Comparison of ENCODE assay signal across 11 cellular contexts in genomic region chr6:81894788-81895221, GRCh38.
DNase-seq lines count a peak whose midpoint lies in the region; ATAC-seq, FAIRE-seq and TF ChIP-seq lines count a peak whose summit lies in the region.
"Had no signal": no experiment of that assay in that cellular context is flagged by ENCODE, and none has a peak within 500 bp of the region (broad histone marks: within the 10 kb centered on the region; RNA-seq: fewer than 3 reads in every experiment).

No MANE protein-coding gene starts in this region.

- no peak for DNase-seq in GM23338 (ENCODE audit: low spot score)
- DNase-seq in coronary artery (ENCODE audit: low spot score): no peak
- DNase-seq in keratinocyte (ENCODE audit: low read depth, low spot score): no peak
- DNase-seq in NCI-H1694 treated with DMSO at 0.1 percent for 48 hours (lab: John Stamatoyannopoulos, UW): no peak
- no peak for DNase-seq in NCI-H1048 (lab: John Stamatoyannopoulos, UW)
- DNase-seq: activated CD4-positive, CD25-positive, alpha-beta regulatory T cell treated with anti-CD3 and anti-CD28 coated beads, Interleukin-2, amount 50 U/mL, for 72 hours; activated naive CD8-positive, alpha-beta T cell treated with anti-CD3 and anti-CD28 coated beads, Interleukin-2, amount 50 U/mL, for 24 hours; Karpas-422 had no signal

- no peak for FAIRE-seq in keratinocyte (lab: Jason Lieb, UNC)

- no peak overlapping the region for H3K27ac Mint-ChIP-seq in GM23338
- H3K27ac Mint-ChIP-seq: activated naive CD8-positive, alpha-beta T cell treated with anti-CD3 and anti-CD28 coated beads, Interleukin-2, amount 50 U/mL, for 24 hours had no signal

- H3K4me2 ChIP-seq in GM23338: no peak overlapping the region
- H3K4me2 ChIP-seq in keratinocyte (ENCODE audit: control insufficient read depth, extremely low read depth, insufficient read depth, low read depth, low read length): no peak overlapping the region

- no peak for ATAC-seq in GM23338
- no peak for ATAC-seq in HG03442 (IDR thresholded peaks at IDR 0.05; ENCODE audit: unreplicated experiment)
- ATAC-seq in HG02852 (IDR thresholded peaks at IDR 0.05; ENCODE audit: unreplicated experiment): no peak
- ATAC-seq: activated naive CD8-positive, alpha-beta T cell treated with anti-CD3 and anti-CD28 coated beads, Interleukin-2, amount 50 U/mL, for 24 hours had no signal

- peak overlapping the region; percentile 8; the same call in 1 of the 2 replicates for H2AFZ ChIP-seq in GM23338
- peak overlapping the region; percentile 34 for H2AFZ ChIP-seq in keratinocyte (ENCODE audit: control insufficient read depth, low read length)

- H3K9me2 ChIP-seq in GM23338 (ENCODE audit: insufficient read depth): no peaks in the 10 kb centered on the region

- H3K9ac ChIP-seq in keratinocyte (ENCODE audit: control insufficient read depth, extremely low read depth, insufficient read depth, low read length): no peak overlapping the region

- no peaks in the 10 kb centered on the region for H3K9me1 ChIP-seq in keratinocyte (ENCODE audit: control insufficient read depth, extremely low read depth, insufficient read depth, low read length)

- H3K4me3 ChIP-seq in GM23338 (no peak overlapping the region), coronary artery (peak overlapping the region; percentile 54), keratinocyte (ENCODE audit: control insufficient read depth in 2 of 3, extremely low read depth in 1 of 3, insufficient read depth in 2 of 3, low read depth in 1 of 3, low read length in 3 of 3) (no peak overlapping the region), skin epidermis (no peak overlapping the region)

- no peaks in the 10 kb centered on the region for H3K27me3 Mint-ChIP-seq in GM23338 (ENCODE audit: insufficient read depth, low read depth, poor library complexity)
- H3K27me3 Mint-ChIP-seq: activated naive CD8-positive, alpha-beta T cell treated with anti-CD3 and anti-CD28 coated beads, Interleukin-2, amount 50 U/mL, for 24 hours had no signal

- H3K27ac ChIP-seq in GM23338 (ENCODE audit: low read depth) (no peak overlapping the region), coronary artery (peak overlapping the region; percentile 45 to 82), keratinocyte (ENCODE audit: control insufficient read depth, insufficient read depth, low read length) (no peak overlapping the region), skin epidermis (peak overlapping the region in 16 of 21 experiments; percentile 5 to 81 (median 34))

- dilution Hi-C loops in keratinocyte (cut with MboI; ENCODE audit: extremely low pct_ligation_motif_present, low sequenced_read_pairs): no loop called here

- no peaks in the 10 kb centered on the region for H4K20me1 ChIP-seq in GM23338 (replicated peaks; ENCODE audit: insufficient read depth)
- H4K20me1 ChIP-seq in keratinocyte (ENCODE audit: control insufficient read depth, extremely low read depth, insufficient read depth, low read length): no peaks in the 10 kb centered on the region

- H3K79me2 ChIP-seq in GM23338 (replicated peaks; ENCODE audit: insufficient read depth) (no peaks in the 10 kb centered on the region), keratinocyte (ENCODE audit: control insufficient read depth, insufficient read depth, low read length) (no peaks in the 10 kb centered on the region)

- H3K36me3 Mint-ChIP-seq in GM23338 (ENCODE audit: low read depth): no peaks in the 10 kb centered on the region

- H3F3A ChIP-seq in GM23338 (replicated peaks; ENCODE audit: low read depth): no peaks in the 10 kb centered on the region

- H3K4me3 Mint-ChIP-seq in GM23338: no peak overlapping the region
- H3K4me3 Mint-ChIP-seq: activated naive CD8-positive, alpha-beta T cell treated with anti-CD3 and anti-CD28 coated beads, Interleukin-2, amount 50 U/mL, for 24 hours had no signal

- no peaks in the 10 kb centered on the region for H3K9me3 Mint-ChIP-seq in GM23338
- H3K9me3 Mint-ChIP-seq: activated naive CD8-positive, alpha-beta T cell treated with anti-CD3 and anti-CD28 coated beads, Interleukin-2, amount 50 U/mL, for 24 hours had no signal

- no peak for TF ChIP-seq CTCF in GM23338 (conservative IDR thresholded peaks at IDR 0.05; ENCODE audit: low read depth in 2 of 2)
- TF ChIP-seq CTCF in coronary artery (IDR thresholded peaks at IDR 0.05): no peak
- no peak for TF ChIP-seq CTCF in keratinocyte (optimal IDR thresholded peaks at IDR 0.05 in 1 of 3, IDR thresholded peaks at IDR 0.05 in 1 of 3, conservative IDR thresholded peaks at IDR 0.05 in 1 of 3; ENCODE audit: extremely low read depth in 1 of 3, insufficient read depth in 2 of 3, low read length in 3 of 3)

- H3K4me1 Mint-ChIP-seq in GM23338: peaks cover 6% of the 10 kb centered on the region
- H3K4me1 Mint-ChIP-seq: activated naive CD8-positive, alpha-beta T cell treated with anti-CD3 and anti-CD28 coated beads, Interleukin-2, amount 50 U/mL, for 24 hours had no signal

- H3K27me3 ChIP-seq in GM23338 (ENCODE audit: insufficient read depth): no peaks in the 10 kb centered on the region
- no peaks in the 10 kb centered on the region for H3K27me3 ChIP-seq in keratinocyte (ENCODE audit: control insufficient read depth, extremely low read depth, insufficient read depth, low read length)

- no peaks in the 10 kb centered on the region for H3K9me3 ChIP-seq in keratinocyte (ENCODE audit: control insufficient read depth, low read depth, low read length)

- H3K36me3 ChIP-seq in GM23338 (ENCODE audit: insufficient read depth) (no peaks in the 10 kb centered on the region), keratinocyte (ENCODE audit: control insufficient read depth in 2 of 2, extremely low read depth in 1 of 2, insufficient read depth in 2 of 2, low read length in 2 of 2) (no peaks in the 10 kb centered on the region)

- H3K4me1 ChIP-seq in GM23338 (ENCODE audit: insufficient read depth): peaks cover 12% of the 10 kb centered on the region; the same call in 1 of the 2 replicates
- H3K4me1 ChIP-seq in keratinocyte (ENCODE audit: control insufficient read depth, extremely low read depth, insufficient read depth, low read length): no peaks in the 10 kb centered on the region

TF ChIP-seq in GM23338, 12 proteins besides CTCF, POLR2A, EP300 and RAD21 (continues in another document):
- TF ChIP-seq ZNF114 (CRISPR knock-in tag; IDR thresholded peaks at IDR 0.05) (no peak), ETS1 (IDR thresholded peaks at IDR 0.05) (no peak), POLR2AphosphoS5 (IDR thresholded peaks at IDR 0.05; ENCODE audit: low read depth) (no peak), EZH2phosphoT487 (IDR thresholded peaks at IDR 0.05; ENCODE audit: unreplicated experiment) (no peak), ZNF331 (CRISPR knock-in tag; IDR thresholded peaks at IDR 0.05; ENCODE audit: low read depth) (no peak), NANOG (IDR thresholded peaks at IDR 0.05; ENCODE audit: borderline replicate concordance) (no peak)

Comparison
In these comparisons a context has a peak if more than half of its experiments do, and no peak if none do; other contexts are left out.
1. H3K27ac ChIP-seq: peak in coronary artery (2 of 2) and skin epidermis (16 of 21); none in GM23338 (single experiment) and keratinocyte (single experiment).